17 cellular contexts compared by ENCODE assay signal in the genomic region with DNA sequence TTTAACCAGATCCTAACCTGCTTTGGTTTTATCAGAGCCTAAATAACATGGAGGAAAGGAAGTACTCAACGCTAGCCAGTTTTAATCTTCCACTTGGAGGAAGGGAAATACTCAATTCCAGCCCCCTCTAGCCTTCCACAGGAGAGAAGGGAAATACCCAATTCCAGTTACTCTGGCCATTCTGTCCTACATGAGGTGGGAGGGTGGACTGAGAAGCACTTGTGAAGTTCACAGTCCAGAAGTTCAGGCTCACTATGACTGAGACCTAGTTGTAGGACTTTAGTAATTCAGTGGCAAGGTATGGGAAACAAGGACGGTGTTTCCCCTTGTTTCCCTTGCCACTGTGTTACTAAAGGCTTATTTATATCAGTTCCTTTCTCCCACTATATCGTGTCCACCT.
DNase-seq lines count a peak whose midpoint lies in the region; ATAC-seq, FAIRE-seq and TF ChIP-seq lines count a peak whose summit lies in the region.
"Had no signal": no experiment of that assay in that cellular context is flagged by ENCODE, and none has a peak within 500 bp of the region (broad histone marks: within the 10 kb centered on the region; RNA-seq: fewer than 3 reads in every experiment).

No MANE protein-coding gene starts in this region.

- TF ChIP-seq POLR2A in HepG2 (IDR thresholded peaks at IDR 0.05; ENCODE audit: insufficient read depth in 1 of 2, low read depth in 2 of 2, low read length in 2 of 2) (no peak), right lobe of liver (IDR thresholded peaks at IDR 0.05) (no peak)

- TF ChIP-seq EP300 in HepG2 (IDR thresholded peaks at IDR 0.05; ENCODE audit: low read depth in 2 of 2, low read length in 2 of 2) (no peak), HepG2 (CRISPR knock-in tag; IDR thresholded peaks at IDR 0.05; ENCODE audit: borderline replicate concordance) (no peak)

- CTCF ChIA-PET in HepG2 (lab: Yijun Ruan, JAX; ENCODE audit: low intra/inter-chr PET ratio, low total read pairs) = no interaction called here

- H3K27ac ChIP-seq in HepG2 (ENCODE audit: extremely low read length, insufficient read depth, low read length) (no peak overlapping the region), right lobe of liver (no peak overlapping the region), hepatocyte (peak overlapping the region; percentile 30), upper lobe of right lung (no peak overlapping the region)
- H3K27ac ChIP-seq: A549 had no signal

- DNase-seq in HepG2 (ENCODE audit: low spot score) = no peak
- DNase-seq in right lobe of liver = no peak
- DNase-seq in hepatocyte (ENCODE audit: low spot score) = no peak
- no peak for DNase-seq in sciatic nerve (ENCODE audit: low spot score)
- no peak for DNase-seq in upper lobe of right lung
- no peak for DNase-seq in NCI-H1436 treated with DMSO at 0.1 percent for 48 hours (lab: John Stamatoyannopoulos, UW)
- DNase-seq: activated CD8-positive, alpha-beta T cell treated with anti-CD3 and anti-CD28 coated beads for 36 hours; activated effector memory CD4-positive, alpha-beta T cell treated with Interleukin-2 at 50 U/mL for 16 hours; H7; NK-92 treated with Interleukin-12 subunit alpha and Interleukin-12 subunit beta, amount 100 ng/mL, for 24 hours; stimulated activated naive CD4-positive, alpha-beta T cell treated with Interleukin-2 at 50 U/mL for 16 hours had no signal

- H3K4me2 ChIP-seq in HepG2 (ENCODE audit: low read depth, low read length) (no peak overlapping the region), hepatocyte (no peak overlapping the region)
- H3K4me2 ChIP-seq: A549 had no signal

- H3K4me1 ChIP-seq in HepG2 (ENCODE audit: insufficient read depth, low read length) (no peaks in the 10 kb centered on the region), right lobe of liver (no peaks in the 10 kb centered on the region), hepatocyte (ENCODE audit: insufficient read depth) (peaks cover 4% of the 10 kb centered on the region), upper lobe of right lung (peaks cover 13% of the 10 kb centered on the region)
- H3K4me1 ChIP-seq: A549 had no signal

- intact Hi-C loops in HepG2 (cut with micrococcal nuclease; ENCODE audit: unreplicated experiment) = no loop called here
- intact Hi-C loops in right lobe of liver (cut with DNase I) = no loop called here
- intact Hi-C loops in sciatic nerve (cut with DNase I) = no loop called here
- intact Hi-C loops in upper lobe of right lung (cut with DNase I) = no loop called here

- H3K79me2 ChIP-seq in HepG2 (ENCODE audit: insufficient read depth, low read length) (no peaks in the 10 kb centered on the region), hepatocyte (no peaks in the 10 kb centered on the region)

- H3K4me3 ChIP-seq in HepG2 (replicated peaks in 1 of 3; ENCODE audit: insufficient read depth in 1 of 3, low read depth in 2 of 3, low read length in 3 of 3) (no peak overlapping the region), right lobe of liver (no peak overlapping the region), hepatocyte (no peak overlapping the region), upper lobe of right lung (no peak overlapping the region)
- H3K4me3 ChIP-seq: A549 had no signal

- H2AFZ ChIP-seq in HepG2 (ENCODE audit: low read length) = peak overlapping the region; percentile 31
- peak overlapping the region; percentile 47 for H2AFZ ChIP-seq in hepatocyte

- ATAC-seq in HepG2 (no peak), right lobe of liver (no peak), sciatic nerve (peak; percentile 43), GM18517 (IDR thresholded peaks at IDR 0.05; ENCODE audit: unreplicated experiment) (no peak), upper lobe of right lung (no peak), GM21360 (IDR thresholded peaks at IDR 0.05; ENCODE audit: unreplicated experiment) (no peak)
- ATAC-seq: A549; activated CD8-positive, alpha-beta T cell treated with anti-CD3 and anti-CD28 coated beads for 36 hours had no signal

- POLR2A ChIA-PET in HepG2 (lab: Yijun Ruan, JAX) = no interaction called here

- no peak overlapping the region for H3K9ac ChIP-seq in HepG2 (ENCODE audit: insufficient read depth, low read depth, low read length)

- H4K20me1 ChIP-seq in HepG2 (ENCODE audit: insufficient read depth, low read length) = no peaks in the 10 kb centered on the region
- H4K20me1 ChIP-seq in hepatocyte (ENCODE audit: insufficient read depth, poor library complexity, severe bottlenecking) = no peaks in the 10 kb centered on the region

- in situ Hi-C loops in HepG2 (cut with HindIII; ENCODE audit: extremely low pct_ligation_motif_present, low pct_unique_long_range_greater_than_20kb) = no loop called here

- no peaks in the 10 kb centered on the region for H3K9me2 ChIP-seq in hepatocyte (replicated peaks; ENCODE audit: insufficient read depth)

- H3K9me3 ChIP-seq in HepG2 (ENCODE audit: low read length) (no peaks in the 10 kb centered on the region), right lobe of liver (no peaks in the 10 kb centered on the region), hepatocyte (ENCODE audit: low read depth) (no peaks in the 10 kb centered on the region), upper lobe of right lung (no peaks in the 10 kb centered on the region)
- H3K9me3 ChIP-seq: A549 had no signal

- H3K36me3 ChIP-seq in HepG2 (replicated peaks in 1 of 2; ENCODE audit: control insufficient read depth in 1 of 2, insufficient read depth in 2 of 2, low read length in 2 of 2) (no peaks in the 10 kb centered on the region), right lobe of liver (no peaks in the 10 kb centered on the region), hepatocyte (replicated peaks; ENCODE audit: insufficient read depth, low read depth) (no peaks in the 10 kb centered on the region), upper lobe of right lung (no peaks in the 10 kb centered on the region)

- 23% methylated on average over 3 of the region's 3 CpGs for WGBS in HepG2 (ENCODE audit: low lambda C conversion rate)
- 55% methylated on average over 3 of the region's 3 CpGs for WGBS in right lobe of liver (ENCODE audit: insufficient coverage, low coverage, low lambda C conversion rate, missing lambda C conversion rate)
- WGBS in hepatocyte (ENCODE audit: low lambda C conversion rate, missing lambda C conversion rate) = 90% methylated on average over 3 of the region's 3 CpGs

- no peak for TF ChIP-seq RAD21 in HepG2 (CRISPR knock-in tag; IDR thresholded peaks at IDR 0.05)

- H3K27me3 ChIP-seq in HepG2 (ENCODE audit: control insufficient read depth in 1 of 2, insufficient read depth in 2 of 2, low read length in 2 of 2) (no peaks in the 10 kb centered on the region), right lobe of liver (no peaks in the 10 kb centered on the region), hepatocyte (no peaks in the 10 kb centered on the region), upper lobe of right lung (no peaks in the 10 kb centered on the region)

- no peak for FAIRE-seq in HepG2 (lab: Jason Lieb, UNC)
- FAIRE-seq: A549, bronchial epithelial cell, G401.6, TTC549 had no signal

- no TSS peak for BruUV-seq in HepG2 (replicated peaks; lab: Mats Ljungman, UMichigan)

- TF ChIP-seq CTCF in HepG2 (CRISPR knock-in tag; IDR thresholded peaks at IDR 0.05) (no peak), right lobe of liver (IDR thresholded peaks at IDR 0.05) (no peak), hepatocyte (IDR thresholded peaks at IDR 0.05; ENCODE audit: poor library complexity) (no peak), upper lobe of right lung (IDR thresholded peaks at IDR 0.05) (no peak)

TF ChIP-seq in HepG2, 621 proteins besides CTCF, POLR2A, EP300 and RAD21 (continues in another document):
- no peak for TF ChIP-seq PHF21A (CRISPR knock-in tag; IDR thresholded peaks at IDR 0.05)
- TF ChIP-seq ZNF124 (CRISPR knock-in tag; IDR thresholded peaks at IDR 0.05) = no peak
- no peak for TF ChIP-seq CSRNP2 (CRISPR knock-in tag; conservative IDR thresholded peaks at IDR 0.05; ENCODE audit: low read depth)
- no peak for TF ChIP-seq AGO2 (optimal IDR thresholded peaks at IDR 0.05; ENCODE audit: low read depth, low read length)
- TF ChIP-seq ZNF780A (CRISPR knock-in tag; IDR thresholded peaks at IDR 0.05) = no peak
- no peak for TF ChIP-seq HNRNPLL (IDR thresholded peaks at IDR 0.05; ENCODE audit: low read depth, low read length, poor library complexity, severe bottlenecking)
- TF ChIP-seq ATF5 (CRISPR knock-in tag; IDR thresholded peaks at IDR 0.05; ENCODE audit: low read depth) = no peak
- no peak for TF ChIP-seq GLI4 (CRISPR knock-in tag; IDR thresholded peaks at IDR 0.05; ENCODE audit: borderline replicate concordance)
- TF ChIP-seq ELF1 (CRISPR knock-in tag; IDR thresholded peaks at IDR 0.05) = no peak
- no peak for TF ChIP-seq ZNF251 (CRISPR knock-in tag; IDR thresholded peaks at IDR 0.05)
